8 cellular contexts compared by ENCODE assay signal in genomic region chr9:132160802-132161742, GRCh38. TPM values are rescaled to one million over a fixed set of nuclear protein-coding genes. Genes with fewer than 3 reads are reported as not detected.
DNase-seq lines count a peak whose midpoint lies in the region; ATAC-seq and TF ChIP-seq lines count a peak whose summit lies in the region.

No MANE protein-coding gene starts in this region.

- H3K36me3 Mint-ChIP-seq in HFFc6 (ENCODE audit: low read depth), result 0 out of 2 replicates have a peak, but pooled peaks cover 4% of the 10 kb centered on the region

- no peak for TF ChIP-seq CTCF in HFFc6 (IDR thresholded peaks at IDR 0.05)

- intact Hi-C loops in left colon (cut with DNase I, micrococcal nuclease), result no loop called here

- H3K27ac Mint-ChIP-seq in HFFc6, result 0 out of 2 replicates have a peak overlapping the region, but pooled peaks have one; percentile 20

- H3K9me3 Mint-ChIP-seq in HFFc6, result no peaks in the 10 kb centered on the region

- peak overlapping the region; percentile 91 for H3K4me3 Mint-ChIP-seq in HFFc6

- DNase-seq in AG20443 (ENCODE audit: low spot score), result peak; percentile 68
- peak; percentile 58 for DNase-seq in HFFc6
- DNase-seq in T-helper 22 cell (ENCODE audit: low read depth), result peak; percentile 39
- DNase-seq in astrocyte of the hippocampus (ENCODE audit: low read depth, low spot score), result peak; percentile 68
- DNase-seq in left colon, result peak; percentile 28 to 35
- DNase-seq in stimulated activated CD4-positive, alpha-beta T cell treated with anti-CD3 and anti-CD28 coated beads, TNF-alpha, amount 100 ng/mL, for 1 hour (ENCODE audit: low read depth in 3 of 3, low spot score in 1 of 3), result peak; percentile 9 to 13 (median 12)
- DNase-seq in HK-2 (ENCODE audit: unreplicated experiment), result no peak

- no peak for ATAC-seq in left colon
- no peak for ATAC-seq in GM21576 (IDR thresholded peaks at IDR 0.05; ENCODE audit: unreplicated experiment)

- peaks cover 12% of the 10 kb centered on the region for H3K4me1 Mint-ChIP-seq in HFFc6 (ENCODE audit: low read depth)

- peaks cover 50% of the 10 kb centered on the region for H3K27me3 Mint-ChIP-seq in HFFc6 (ENCODE audit: insufficient read depth)

RNA-seq across cellular contexts. Expression of gene NTNG2, which starts 0.8 kb away (rescaled TPM):
- total RNA-seq in HFFc6 (2021; fragmentation: NEBNext Ultra II Directional; extraction: Animal tissue kit (Norgen Biotek cat#: 25700)), result under 1 TPM; 0.41 to 0.82 (median 0.51) TPM
- 1 to 10 TPM in 1 of 2 donors, under 1 TPM in 1; 0.75 to 1.1 TPM for total RNA-seq in left colon
